Comparison of ENCODE assay signal across 17 cellular contexts in the genomic region with DNA sequence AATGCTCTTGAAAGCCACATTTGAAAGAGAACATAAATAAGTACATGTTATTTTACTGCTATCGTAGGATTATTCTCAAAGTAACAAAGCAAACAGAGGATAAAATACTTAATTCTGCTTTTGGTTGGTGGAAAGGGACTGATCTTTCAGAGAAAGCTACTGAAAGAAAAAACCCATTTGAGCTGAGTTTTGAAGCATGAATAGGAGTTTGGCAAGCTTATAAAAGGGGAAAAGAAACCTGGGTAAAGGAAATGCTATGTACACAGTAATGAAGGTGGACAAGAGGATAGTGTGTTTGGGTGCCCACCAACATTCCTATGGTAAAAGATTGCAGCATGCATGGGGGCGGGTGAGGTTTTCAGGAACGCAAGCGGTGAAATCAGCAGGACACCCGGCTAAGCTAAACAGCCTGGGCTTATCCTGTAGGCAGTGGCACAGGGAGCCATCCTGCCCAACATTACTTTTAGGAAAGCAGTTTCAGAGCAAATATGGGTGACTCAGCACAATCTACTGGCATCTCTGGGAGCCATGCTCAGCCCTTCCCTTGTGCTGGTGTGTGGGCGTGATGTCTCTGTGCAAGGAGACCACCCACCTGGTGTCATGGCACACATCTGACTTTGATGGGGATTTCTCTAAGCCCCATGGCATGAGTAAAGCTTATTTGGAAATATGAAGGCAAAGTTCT.
DNase-seq lines count a peak whose midpoint lies in the region; ATAC-seq, FAIRE-seq and TF ChIP-seq lines count a peak whose summit lies in the region.
"Had no signal": no experiment of that assay in that cellular context is flagged by ENCODE, and none has a peak within 500 bp of the region (broad histone marks: within the 10 kb centered on the region; RNA-seq: fewer than 3 reads in every experiment).

No MANE protein-coding gene starts in this region.

- H3K79me1 ChIP-seq in H1 (ENCODE audit: low read depth, low read length), result no peaks in the 10 kb centered on the region

- H2AK5ac ChIP-seq in H1 (ENCODE audit: low read depth, low read length), result no peak overlapping the region

- CTCF ChIA-PET in H1 (lab: Charles Lee; ENCODE audit: partially characterized antibody), result no interaction called here
- CTCF ChIA-PET in activated naive CD4-positive, alpha-beta T cell treated with anti-CD3 and anti-CD28 coated beads for 36 hours (lab: Charles Lee), result interaction anchor here (1.2 kb wide), 1 partner anchor 402 kb away, joined by 3 read pairs; no protein-coding TSS in a partner anchor
- CTCF ChIA-PET in CD4-positive, alpha-beta T cell (lab: Charles Lee), result no interaction called here

- FAIRE-seq in H1 (lab: Jason Lieb, UNC), result no peak
- FAIRE-seq: endometrium had no signal

- H2BK12ac ChIP-seq in H1 (ENCODE audit: low read depth, low read length), result no peak overlapping the region

- H3K27me3 Mint-ChIP-seq in activated naive CD4-positive, alpha-beta T cell treated with anti-CD3 and anti-CD28 coated beads for 36 hours (ENCODE audit: low read depth), result peaks cover 3% of the 10 kb centered on the region
- no peaks in the 10 kb centered on the region for H3K27me3 Mint-ChIP-seq in CD4-positive, alpha-beta T cell
- H3K27me3 Mint-ChIP-seq: activated CD4-positive, alpha-beta T cell treated with anti-CD3 and anti-CD28 coated beads, Interleukin-2, amount 10 ng/mL, durations not matched to agents 7 days and 5 days had no signal

- H3K4me3 ChIP-seq in AG10803 (ENCODE audit: low read length) (no peak overlapping the region), H1 (ENCODE audit: extremely low read depth in 1 of 4, insufficient read depth in 2 of 4, low read depth in 3 of 4, low read length in 4 of 4) (no peak overlapping the region)

- no peak overlapping the region for H3K23ac ChIP-seq in H1 (ENCODE audit: insufficient read length)

- no peaks in the 10 kb centered on the region for H3K4me1 Mint-ChIP-seq in activated naive CD4-positive, alpha-beta T cell treated with anti-CD3 and anti-CD28 coated beads for 36 hours (ENCODE audit: low read depth)
- H3K4me1 Mint-ChIP-seq in CD4-positive, alpha-beta T cell (ENCODE audit: low read depth), result no peaks in the 10 kb centered on the region
- H3K4me1 Mint-ChIP-seq: activated CD4-positive, alpha-beta T cell treated with anti-CD3 and anti-CD28 coated beads, Interleukin-2, amount 10 ng/mL, durations not matched to agents 7 days and 5 days; activated naive CD8-positive, alpha-beta T cell treated with anti-CD3 and anti-CD28 coated beads for 36 hours; IgD-negative memory B cell had no signal

- no peak overlapping the region for H2BK15ac ChIP-seq in H1 (ENCODE audit: low read length)

- no peak for TF ChIP-seq RAD21 in H1 (IDR thresholded peaks at IDR 0.05 in 1 of 2, conservative IDR thresholded peaks at IDR 0.05 in 1 of 2; ENCODE audit: low read depth in 2 of 2, low read length in 2 of 2)

- no peaks in the 10 kb centered on the region for H3K9me3 ChIP-seq in H1 (ENCODE audit: insufficient read depth in 2 of 2, low read depth in 1 of 2, low read length in 1 of 2)
- H3K9me3 ChIP-seq in CD4-positive, alpha-beta T cell (ENCODE audit: control insufficient read depth, low read length), result no peaks in the 10 kb centered on the region

- H3K27me3 ChIP-seq in H1 (replicated peaks in 1 of 4; ENCODE audit: control insufficient read depth in 3 of 4, extremely low read depth in 1 of 4, insufficient read depth in 3 of 4, low read length in 3 of 4), result no peaks in the 10 kb centered on the region
- H3K27me3 ChIP-seq in CD4-positive, alpha-beta T cell (ENCODE audit: control insufficient read depth, insufficient read depth, low read length), result no peaks in the 10 kb centered on the region

- DNase-seq in AG10803 (ENCODE audit: low read depth) (peak; percentile 56), LHCN-M2 (ENCODE audit: low read depth) (peak; percentile 60), H1 (ENCODE audit: low read depth in 1 of 2, low spot score in 2 of 2) (no peak), myocyte (ENCODE audit: low read depth) (peak; percentile 54)
- DNase-seq in activated naive CD4-positive, alpha-beta T cell treated with anti-CD3 and anti-CD28 coated beads for 36 hours, result no peak
- no peak for DNase-seq in CD4-positive, alpha-beta T cell
- DNase-seq: activated CD4-positive, alpha-beta T cell treated with anti-CD3 and anti-CD28 coated beads, Interleukin-2, amount 10 ng/mL, durations not matched to agents 7 days and 5 days; activated naive CD8-positive, alpha-beta T cell treated with anti-CD3 and anti-CD28 coated beads for 36 hours; glutamatergic neuron; NCI-H1105 treated with DMSO at 0.1 percent for 48 hours; Right ventricle myocardium superior; T1000 had no signal

- H2BK120ac ChIP-seq in H1 (replicated peaks; ENCODE audit: low read depth, low read length), result no peak overlapping the region

- TF ChIP-seq POLR2A in H1 (IDR thresholded peaks at IDR 0.05; ENCODE audit: control extremely low read depth in 1 of 2, low read depth in 2 of 2, low read length in 2 of 2), result no peak

- H2BK5ac ChIP-seq in H1 (ENCODE audit: low read depth, low read length), result no peak overlapping the region

- no peak overlapping the region for H3K27ac Mint-ChIP-seq in activated naive CD4-positive, alpha-beta T cell treated with anti-CD3 and anti-CD28 coated beads for 36 hours
- H3K27ac Mint-ChIP-seq in CD4-positive, alpha-beta T cell, result no peak overlapping the region
- H3K27ac Mint-ChIP-seq: activated CD4-positive, alpha-beta T cell treated with anti-CD3 and anti-CD28 coated beads, Interleukin-2, amount 10 ng/mL, durations not matched to agents 7 days and 5 days; activated naive CD8-positive, alpha-beta T cell treated with anti-CD3 and anti-CD28 coated beads for 36 hours; IgD-negative memory B cell; progenitor cell of endocrine pancreas had no signal

- H3K27ac ChIP-seq in H1 (ENCODE audit: low read depth, low read length), result no peak overlapping the region
- H3K27ac ChIP-seq in CD4-positive, alpha-beta T cell (ENCODE audit: low read depth, low read length), result no peak overlapping the region

- no peaks in the 10 kb centered on the region for H3K36me3 ChIP-seq in H1 (ENCODE audit: control insufficient read depth in 2 of 4, insufficient read depth in 4 of 4, low read length in 3 of 4)

- H3K4me3 Mint-ChIP-seq in activated naive CD4-positive, alpha-beta T cell treated with anti-CD3 and anti-CD28 coated beads for 36 hours, result no peak overlapping the region
- no peak overlapping the region for H3K4me3 Mint-ChIP-seq in CD4-positive, alpha-beta T cell
- H3K4me3 Mint-ChIP-seq: activated CD4-positive, alpha-beta T cell treated with anti-CD3 and anti-CD28 coated beads, Interleukin-2, amount 10 ng/mL, durations not matched to agents 7 days and 5 days; activated naive CD8-positive, alpha-beta T cell treated with anti-CD3 and anti-CD28 coated beads for 36 hours; IgD-negative memory B cell had no signal

- no peak overlapping the region for H3K4ac ChIP-seq in H1 (replicated peaks; ENCODE audit: insufficient read length, low read depth, low read length)

- WGBS in H1 (ENCODE audit: extremely low coverage in 1 of 2, insufficient coverage in 1 of 2, insufficient read length in 1 of 2, insufficient replicate concordance in 2 of 2, low coverage in 1 of 2, low lambda C conversion rate in 2 of 2, missing lambda C conversion rate in 1 of 2), 2 experiments, result 89% methylated on average over 6 of the region's 6 CpGs; no CpG with 5 or more reads in 1 of the 2 experiments

- TF ChIP-seq CTCF in AG10803 (conservative IDR thresholded peaks at IDR 0.05; ENCODE audit: low read length), result no peak
- no peak for TF ChIP-seq CTCF in H1 (IDR thresholded peaks at IDR 0.05; ENCODE audit: control extremely low read depth in 1 of 3, insufficient read depth in 1 of 3, low read depth in 1 of 3, low read length in 3 of 3)
- no peak for TF ChIP-seq CTCF in CD4-positive, alpha-beta T cell (IDR thresholded peaks at IDR 0.05)

- no peaks in the 10 kb centered on the region for H4K20me1 ChIP-seq in H1 (replicated peaks in 1 of 2; ENCODE audit: control insufficient read depth in 1 of 2, insufficient read depth in 2 of 2, low read length in 2 of 2)

- no peak overlapping the region for H3K9ac ChIP-seq in H1 (replicated peaks in 1 of 4; ENCODE audit: extremely low read depth in 1 of 4, low read depth in 3 of 4, low read length in 3 of 4)

- peak overlapping the region; percentile 90 for H2AFZ ChIP-seq in H1 (ENCODE audit: low read length)

- peaks cover 1% of the 10 kb centered on the region for H3K36me3 Mint-ChIP-seq in activated naive CD4-positive, alpha-beta T cell treated with anti-CD3 and anti-CD28 coated beads for 36 hours (ENCODE audit: low read depth)
- no peaks in the 10 kb centered on the region for H3K36me3 Mint-ChIP-seq in CD4-positive, alpha-beta T cell (ENCODE audit: low read depth)
- H3K36me3 Mint-ChIP-seq: IgD-negative memory B cell had no signal

- no peaks in the 10 kb centered on the region for H3K79me2 ChIP-seq in H1 (ENCODE audit: control insufficient read depth in 1 of 2, insufficient read depth in 2 of 2, low read length in 2 of 2)

- no peak overlapping the region for H4K91ac ChIP-seq in H1 (replicated peaks; ENCODE audit: insufficient read length, low read length)

- H4K8ac ChIP-seq in H1 (ENCODE audit: extremely low read depth, insufficient read depth, low read length), result no peak overlapping the region

- H3K4me1 ChIP-seq in H1 (replicated peaks in 1 of 4; ENCODE audit: control insufficient read depth in 3 of 4, insufficient read depth in 4 of 4, low read length in 3 of 4), result peaks cover 0 to 4% (median 3%) of the 10 kb centered on the region in 4 experiments; a peak in 5 of 7 replicates

- peaks cover 4% of the 10 kb centered on the region for H3K9me3 Mint-ChIP-seq in activated naive CD4-positive, alpha-beta T cell treated with anti-CD3 and anti-CD28 coated beads for 36 hours
- peaks cover 5% of the 10 kb centered on the region for H3K9me3 Mint-ChIP-seq in CD4-positive, alpha-beta T cell

- no peaks in the 10 kb centered on the region for H3K23me2 ChIP-seq in H1 (ENCODE audit: low read depth, low read length)

- H3K18ac ChIP-seq in H1 (ENCODE audit: extremely low read depth, low read length), result no peak overlapping the region

- POLR2A ChIA-PET in H1 (lab: Charles Lee; ENCODE audit: partially characterized antibody), result no interaction called here
- POLR2A ChIA-PET in CD4-positive, alpha-beta T cell (lab: Charles Lee), result no interaction called here

- intact Hi-C loops in activated naive CD4-positive, alpha-beta T cell treated with anti-CD3 and anti-CD28 coated beads for 36 hours (cut with micrococcal nuclease), result no loop called here
- intact Hi-C loops in CD4-positive, alpha-beta T cell (cut with DNase I, micrococcal nuclease), result no loop called here

- H3K14ac ChIP-seq in H1 (ENCODE audit: insufficient read length), result no peak overlapping the region

- no peak overlapping the region for H2BK20ac ChIP-seq in H1 (ENCODE audit: low read length)

- no peak for TF ChIP-seq EP300 in H1 (IDR thresholded peaks at IDR 0.05; ENCODE audit: borderline replicate concordance in 1 of 2, low read depth in 2 of 2, low read length in 2 of 2)

- H3K4me2 ChIP-seq in H1 (ENCODE audit: insufficient read depth in 1 of 2, low read depth in 2 of 2, low read length in 2 of 2), result peak overlapping the region in 1 of 2 experiments; percentile 34; a peak in 1 of 4 replicates

- no peak for ATAC-seq in GM18858 (IDR thresholded peaks at IDR 0.05; ENCODE audit: unreplicated experiment)
- ATAC-seq in HG02798 (IDR thresholded peaks at IDR 0.05; ENCODE audit: poor library complexity, unreplicated experiment), result no peak
- ATAC-seq in CD4-positive, alpha-beta T cell (ENCODE audit: poor library complexity), result no peak

- H3K56ac ChIP-seq in H1 (replicated peaks; ENCODE audit: insufficient read length, low read depth, low read length), result no peak overlapping the region

- H4K5ac ChIP-seq in H1 (ENCODE audit: insufficient read length, low read depth, low read length), result no peak overlapping the region

Comparison
In these comparisons a context has a peak if more than half of its experiments do, and no peak if none do; other contexts are left out.
1. DNase-seq: peak in AG10803 (single experiment), LHCN-M2 (single experiment) and myocyte (single experiment); none in H1 (0 of 2), activated naive CD4-positive, alpha-beta T cell treated with anti-CD3 and anti-CD28 coated beads for 36 hours (single experiment) and CD4-positive, alpha-beta T cell (0 of 10).